In the genomic region with DNA sequence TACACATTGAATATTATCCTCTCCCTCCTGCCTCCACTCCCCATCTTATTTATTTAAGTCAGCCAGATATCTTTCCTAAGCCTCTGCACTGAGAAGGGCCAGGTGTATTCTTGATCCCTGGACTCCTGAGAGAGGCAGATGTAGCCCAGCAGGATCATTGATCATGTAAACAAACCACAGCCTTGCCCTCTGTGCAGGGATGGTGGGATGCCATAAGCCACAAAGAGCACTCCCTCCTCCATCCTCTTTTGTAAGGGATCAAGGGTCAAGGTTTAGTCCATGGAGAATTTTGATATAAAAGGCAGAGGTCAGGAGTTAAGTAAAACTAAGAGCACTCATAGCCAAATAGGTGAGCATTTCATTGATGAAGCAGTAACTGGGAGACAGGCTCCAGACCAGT, we compare ENCODE assay signal across 18 cellular contexts. TPM values are rescaled to one million over a fixed set of nuclear protein-coding genes. Genes with fewer than 3 reads are reported as not detected.
DNase-seq lines count a peak whose midpoint lies in the region; FAIRE-seq and TF ChIP-seq lines count a peak whose summit lies in the region.
"Had no signal": no experiment of that assay in that cellular context is flagged by ENCODE, and none has a peak within 500 bp of the region (broad histone marks: within the 10 kb centered on the region; RNA-seq: fewer than 3 reads in every experiment).

No MANE protein-coding gene starts in this region.

- H3K36me3 ChIP-seq in H1 (ENCODE audit: control insufficient read depth in 2 of 4, insufficient read depth in 4 of 4, low read length in 3 of 4) (peaks cover 42 to 100% (median 85%) of the 10 kb centered on the region in 4 experiments), liver (ENCODE audit: control insufficient read depth in 4 of 4, insufficient read depth in 3 of 4, low read depth in 1 of 4, low read length in 3 of 4) (peaks cover 0 to 14% (median 6%) of the 10 kb centered on the region in 4 donors)

- TF ChIP-seq CTCF in H1 (IDR thresholded peaks at IDR 0.05; ENCODE audit: control extremely low read depth in 1 of 3, insufficient read depth in 1 of 3, low read depth in 1 of 3, low read length in 3 of 3) (no peak), liver (IDR thresholded peaks at IDR 0.05; ENCODE audit: low read depth, low read length, missing input control) (no peak)

- H2BK120ac ChIP-seq in H1 (replicated peaks; ENCODE audit: low read depth, low read length) = no peak overlapping the region

- no peak overlapping the region for H3K18ac ChIP-seq in H1 (ENCODE audit: extremely low read depth, low read length)

- no peak overlapping the region for H3K9ac ChIP-seq in H1 (replicated peaks in 1 of 4; ENCODE audit: extremely low read depth in 1 of 4, low read depth in 3 of 4, low read length in 3 of 4)
- H3K9ac ChIP-seq in liver (ENCODE audit: low read depth in 1 of 2, low read length in 2 of 2) = no peak overlapping the region
- H3K9ac ChIP-seq: BLaER1 treated with 17β-estradiol and CSF1 and Interleukin-3, amounts not matched to agents 10 nM and 100 nM; GM23248 had no signal

- TF ChIP-seq POLR2A in H1 (IDR thresholded peaks at IDR 0.05; ENCODE audit: control extremely low read depth in 1 of 2, low read depth in 2 of 2, low read length in 2 of 2) = no peak

- H3K27me3 ChIP-seq in H1 (replicated peaks in 1 of 4; ENCODE audit: control insufficient read depth in 3 of 4, extremely low read depth in 1 of 4, insufficient read depth in 3 of 4, low read length in 3 of 4) = no peaks in the 10 kb centered on the region
- no peaks in the 10 kb centered on the region for H3K27me3 ChIP-seq in liver (ENCODE audit: control insufficient read depth in 4 of 4, insufficient read depth in 4 of 4, low read length in 3 of 4)
- H3K27me3 ChIP-seq: BLaER1 treated with 17β-estradiol and CSF1 and Interleukin-3, amounts not matched to agents 10 nM and 100 nM had no signal

- H4K8ac ChIP-seq in H1 (ENCODE audit: extremely low read depth, insufficient read depth, low read length) = no peak overlapping the region; the same call in 1 of the 2 replicates

- no peak overlapping the region for H2AK5ac ChIP-seq in H1 (ENCODE audit: low read depth, low read length)

- H3K27ac ChIP-seq in H1 (ENCODE audit: low read depth, low read length) (no peak overlapping the region), liver (ENCODE audit: low read depth in 1 of 2, low read length in 2 of 2) (peak overlapping the region in 1 of 2 donors; percentile 17), temporal lobe (ENCODE audit: low read depth, low read length) (peak overlapping the region; percentile 97)
- H3K27ac ChIP-seq: 22Rv1, GM23248 had no signal

- H4K91ac ChIP-seq in H1 (replicated peaks; ENCODE audit: insufficient read length, low read length) = no peak overlapping the region

- H3K23ac ChIP-seq in H1 (ENCODE audit: insufficient read length) = no peak overlapping the region

- no peak overlapping the region for H2BK5ac ChIP-seq in H1 (ENCODE audit: low read depth, low read length)

- H2BK15ac ChIP-seq in H1 (ENCODE audit: low read length) = no peak overlapping the region

- no peak for TF ChIP-seq EP300 in H1 (IDR thresholded peaks at IDR 0.05; ENCODE audit: borderline replicate concordance in 1 of 2, low read depth in 2 of 2, low read length in 2 of 2)

- peaks cover 10% of the 10 kb centered on the region for H3K79me1 ChIP-seq in H1 (ENCODE audit: low read depth, low read length)

- H3K4me1 ChIP-seq in H1 (replicated peaks in 1 of 4; ENCODE audit: control insufficient read depth in 3 of 4, insufficient read depth in 4 of 4, low read length in 3 of 4) (no peaks in the 10 kb centered on the region), liver (ENCODE audit: control insufficient read depth in 4 of 4, insufficient read depth in 4 of 4, low read length in 3 of 4) (peaks cover 10 to 54% (median 47%) of the 10 kb centered on the region in 4 donors)

- H3K23me2 ChIP-seq in H1 (ENCODE audit: low read depth, low read length) = no peaks in the 10 kb centered on the region

- FAIRE-seq in H1 (lab: Jason Lieb, UNC) = no peak
- FAIRE-seq: GM12878, GM18507 had no signal

- CTCF ChIA-PET in H1 (lab: Charles Lee; ENCODE audit: partially characterized antibody) = interaction anchor here (0.9 to 14.1 kb wide), 4 partner anchors 11 to 69 kb away, joined by 3 to 132 read pairs (median 20); no protein-coding TSS in a partner anchor

- no peak overlapping the region for H3K4me2 ChIP-seq in H1 (ENCODE audit: insufficient read depth in 1 of 2, low read depth in 2 of 2, low read length in 2 of 2)

- H2BK20ac ChIP-seq in H1 (ENCODE audit: low read length) = no peak overlapping the region

- no peak overlapping the region for H2BK12ac ChIP-seq in H1 (ENCODE audit: low read depth, low read length)

- H4K20me1 ChIP-seq in H1 (replicated peaks in 1 of 2; ENCODE audit: control insufficient read depth in 1 of 2, insufficient read depth in 2 of 2, low read length in 2 of 2) = peaks cover 18 to 20% of the 10 kb centered on the region in 2 experiments

- TF ChIP-seq RAD21 in H1 (IDR thresholded peaks at IDR 0.05 in 1 of 2, conservative IDR thresholded peaks at IDR 0.05 in 1 of 2; ENCODE audit: low read depth in 2 of 2, low read length in 2 of 2) (no peak), liver (IDR thresholded peaks at IDR 0.05) (peak; percentile 62 to 67)

- no peak overlapping the region for H3K14ac ChIP-seq in H1 (ENCODE audit: insufficient read length)

- H2AFZ ChIP-seq in H1 (ENCODE audit: low read length) = no peak overlapping the region
- H2AFZ ChIP-seq: GM23248 had no signal

- H3K4me3 ChIP-seq in H1 (ENCODE audit: extremely low read depth in 1 of 4, insufficient read depth in 2 of 4, low read depth in 3 of 4, low read length in 4 of 4) (no peak overlapping the region), liver (ENCODE audit: low read depth in 1 of 3, low read length in 3 of 3) (peak overlapping the region in 1 of 3 donors; percentile 1)
- H3K4me3 ChIP-seq: BLaER1 treated with 17β-estradiol and CSF1 and Interleukin-3, amounts not matched to agents 10 nM and 100 nM; GM12878; GM23248 had no signal

- no peak overlapping the region for H3K4ac ChIP-seq in H1 (replicated peaks; ENCODE audit: insufficient read length, low read depth, low read length)

- no peak overlapping the region for H3K56ac ChIP-seq in H1 (replicated peaks; ENCODE audit: insufficient read length, low read depth, low read length)

- DNase-seq in NCI-H345 (lab: John Stamatoyannopoulos, UW) (peak; percentile 10), NCI-H345 treated with DMSO at 0.1 percent for 48 hours (lab: John Stamatoyannopoulos, UW; ENCODE audit: unreplicated experiment) (no peak), H1 (ENCODE audit: low read depth in 1 of 2, low spot score in 2 of 2) (no peak), pons (ENCODE audit: low spot score) (no peak), amygdala (lab: John Stamatoyannopoulos, UW) (no peak), A172 (ENCODE audit: low spot score) (no peak)
- DNase-seq: Calu3; CD4-positive, CD25-positive, alpha-beta regulatory T cell; DMS 273 treated with DMSO at 0.1 percent for 48 hours; GM23248; H7 had no signal

- peaks cover 0 to 59% of the 10 kb centered on the region in 2 experiments; a peak in 2 of 4 replicates for H3K79me2 ChIP-seq in H1 (ENCODE audit: control insufficient read depth in 1 of 2, insufficient read depth in 2 of 2, low read length in 2 of 2)

- no peak overlapping the region for H4K5ac ChIP-seq in H1 (ENCODE audit: insufficient read length, low read depth, low read length)

- H3K9me3 ChIP-seq in H1 (ENCODE audit: insufficient read depth in 2 of 2, low read depth in 1 of 2, low read length in 1 of 2) (no peaks in the 10 kb centered on the region), liver (ENCODE audit: control insufficient read depth in 4 of 4, low read length in 3 of 4) (no peaks in the 10 kb centered on the region)
- H3K9me3 ChIP-seq: BLaER1 treated with 17β-estradiol and CSF1 and Interleukin-3, amounts not matched to agents 10 nM and 100 nM had no signal

- POLR2A ChIA-PET in H1 (lab: Charles Lee; ENCODE audit: partially characterized antibody) = interaction anchor here (1.1 to 30.7 kb wide), 5 partner anchors 0 to 118 kb away, joined by 3 to 425 read pairs (median 362); a partner anchor contains a TSS

TF ChIP-seq in H1, 55 proteins besides CTCF, POLR2A, EP300 and RAD21 (continues in another document):
- TF ChIP-seq POLR2AphosphoS5 (IDR thresholded peaks at IDR 0.05; ENCODE audit: low read depth, low read length) = 0 out of 2 replicates have a peak, but pooled peaks have one; percentile 2

TF ChIP-seq in liver, 16 proteins besides CTCF, POLR2A, EP300 and RAD21 (continues in another document):
- TF ChIP-seq JUND (IDR thresholded peaks at IDR 0.05) = peak; percentile 74 to 97
- peak; percentile 97 for TF ChIP-seq SP1 (IDR thresholded peaks at IDR 0.05)
- TF ChIP-seq FOXA1 (IDR thresholded peaks at IDR 0.05) = peak; percentile 94
- TF ChIP-seq FOXA2 (IDR thresholded peaks at IDR 0.05) = peak; percentile 88
- peak; percentile 98 to 99 for TF ChIP-seq RXRA (IDR thresholded peaks at IDR 0.05)
- peak; percentile 99 to 100 for TF ChIP-seq HNF4A (conservative IDR thresholded peaks at IDR 0.05)

RNA-seq across cellular contexts. Expression of a gene that starts 17.3 kb away (rescaled TPM):
- total RNA-seq in H1 (2021; fragmentation: NEBNext Ultra II Directional; extraction: Animal tissue kit (Norgen Biotek cat#: 25700)) = 674 and 687 TPM in 2 replicates
- polyA plus RNA-seq in H1 (2011; rRNA removed) (358 and 537 TPM in 2 replicates), liver (100 to 1,000 TPM; 101 to 178 TPM)
- polyA plus RNA-seq in H1 (2011; cell fraction: cytosol; rRNA removed) = 435 TPM
- 524 TPM for polyA plus RNA-seq in H1 (2011; cell fraction: nucleus; rRNA removed)
- polyA plus RNA-seq in H1 (2012, experiment 1 of 2) = 723 to 793 TPM (median 760 TPM) in 4 replicates
- 849 TPM for polyA plus RNA-seq in H1 (2012, experiment 2 of 2)
- polyA plus RNA-seq in H1 (2013, experiment 1 of 2) = 237 TPM
- 221 TPM for polyA plus RNA-seq in H1 (2013, experiment 2 of 2)
- polyA minus RNA-seq in H1 (2011; rRNA and poly(A)+ RNA removed) = 445 and 464 TPM in 2 replicates
- 207 TPM for polyA minus RNA-seq in H1 (2011; cell fraction: cytosol; rRNA and poly(A)+ RNA removed)
- 241 TPM for polyA minus RNA-seq in H1 (2011; cell fraction: nucleus; rRNA and poly(A)+ RNA removed)
- total RNA-seq in liver (10 to 100 TPM; 48.0 to 59.7 TPM), temporal lobe (25.3 TPM)
- 96.8 and 97.2 TPM in 2 replicates for total RNA-seq in A172 (2014; rRNA removed; shearing (Covaris generic))

RNA-seq across cellular contexts. Expression of a gene that starts 39.7 kb away (rescaled TPM):
- total RNA-seq in H1 (2021; fragmentation: NEBNext Ultra II Directional; extraction: Animal tissue kit (Norgen Biotek cat#: 25700)) = not detected in 2 replicates
- polyA plus RNA-seq in H1 (2011; rRNA removed) (not detected in 2 replicates), liver (100 to 1,000 TPM; 836 to 944 TPM)
- not detected for polyA plus RNA-seq in H1 (2011; cell fraction: cytosol; rRNA removed)
- not detected for polyA plus RNA-seq in H1 (2011; cell fraction: nucleus; rRNA removed)
- polyA plus RNA-seq in H1 (2012, experiment 1 of 2) = not detected in 4 replicates
- not detected for polyA plus RNA-seq in H1 (2012, experiment 2 of 2)
- not detected for polyA plus RNA-seq in H1 (2013, experiment 1 of 2)
- not detected for polyA plus RNA-seq in H1 (2013, experiment 2 of 2)
- polyA minus RNA-seq in H1 (2011; rRNA and poly(A)+ RNA removed) = not detected in 2 replicates
- polyA minus RNA-seq in H1 (2011; cell fraction: cytosol; rRNA and poly(A)+ RNA removed) = not detected
- polyA minus RNA-seq in H1 (2011; cell fraction: nucleus; rRNA and poly(A)+ RNA removed) = not detected
- total RNA-seq in liver (100 to 1,000 TPM; 297 to 846 TPM), temporal lobe (not detected)
- not detected in 2 replicates for total RNA-seq in A172 (2014; rRNA removed; shearing (Covaris generic))
- total RNA-seq: Calu3; CD4-positive, CD25-positive, alpha-beta regulatory T cell; Daoy; GM23248; H7 had no signal
- polyA plus RNA-seq: CD4-positive, CD25-positive, alpha-beta regulatory T cell; GM12878; GM23248 had no signal

Comparison
In these comparisons a context has a peak if more than half of its experiments do, and no peak if none do; other contexts are left out.
1. RNA of a gene that starts 39.7 kb away (total RNA-seq): 297 to 846 TPM in liver; not detected in H1, not detected in temporal lobe (single experiment) and not detected in A172; every median in the first group is over 100 times any median in the second.